In genomic region chr6:145784683-145785082, GRCh38 we compare ENCODE assay signal across 13 cellular contexts. TPM values are rescaled to one million over a fixed set of nuclear protein-coding genes. Genes with fewer than 3 reads are reported as not detected.
A peak's percentile ranks its signal among the peaks of the same experiment; 100 is the strongest.
DNase-seq lines count a peak whose midpoint lies in the region; ATAC-seq and TF ChIP-seq lines count a peak whose summit lies in the region.
"Had no signal": no experiment of that assay in that cellular context is flagged by ENCODE, and none has a peak within 500 bp of the region (broad histone marks: within the 10 kb centered on the region; RNA-seq: fewer than 3 reads in every experiment).

No MANE protein-coding gene starts in this region.

- peak overlapping the region; percentile 54 for H3K27ac ChIP-seq in psoas muscle

- ATAC-seq in HG02642 (IDR thresholded peaks at IDR 0.05; ENCODE audit: poor library complexity, unreplicated experiment) (peak; percentile 68), HG03432 (IDR thresholded peaks at IDR 0.05; ENCODE audit: unreplicated experiment) (peak; percentile 86), psoas muscle (peak; percentile 59 to 86 (median 80))
- ATAC-seq: natural killer cell treated with Interleukin-12 subunit alpha and Interleukin-12 subunit beta and Interleukin-15 and Interleukin-18, amount 100 ng/mL, for 72 hours had no signal

- DNase-seq in NOMO-1 treated with DMSO at 0.1 percent for 48 hours (lab: John Stamatoyannopoulos, UW; ENCODE audit: unreplicated experiment) (peak; percentile 3), NOMO-1 treated with dmso at 0.1 percent for 144 hours (lab: John Stamatoyannopoulos, UW; ENCODE audit: unreplicated experiment) (no peak), psoas muscle (peak; percentile 16 to 69), GOT3 (lab: John Stamatoyannopoulos, UW) (no peak), NAMALWA (ENCODE audit: low spot score) (no peak), SKM-1 treated with dmso at 0.1 percent for 144 hours (lab: John Stamatoyannopoulos, UW; ENCODE audit: unreplicated experiment) (no peak)
- DNase-seq: activated CD4-positive, alpha-beta T cell treated with anti-CD3 and anti-CD28 coated beads, Interleukin-2, amount 10 ng/mL, durations not matched to agents 24 days and 14 days; DMS79 treated with DMSO at 0.1 percent for 48 hours; NCI-H1105 treated with DMSO at 0.1 percent for 48 hours; NCI-H82 had no signal

- TF ChIP-seq CTCF in psoas muscle (IDR thresholded peaks at IDR 0.05): no peak

- no peaks in the 10 kb centered on the region for H3K9me3 ChIP-seq in psoas muscle

- no peak overlapping the region for H3K4me3 ChIP-seq in psoas muscle

- intact Hi-C loops in psoas muscle (cut with DNase I): loop anchor here in 1 of 2 donors (10.0 kb wide), 1 partner anchor 50 kb away; the partner anchor contains the start of gene EPM2A

- peaks cover 23% of the 10 kb centered on the region for H3K4me1 ChIP-seq in psoas muscle

- no peaks in the 10 kb centered on the region for H3K36me3 ChIP-seq in psoas muscle (ENCODE audit: insufficient read depth in 1 of 2, low read depth in 1 of 2)

- no peaks in the 10 kb centered on the region for H3K27me3 ChIP-seq in psoas muscle (ENCODE audit: insufficient read depth in 3 of 3, low read length in 2 of 3)

- 34 to 47% (median 35%) methylated on average over 1 of the region's 1 CpG for WGBS in psoas muscle, 3 donors

RNA-seq across cellular contexts. Expression of gene FBXO30, which starts 29.9 kb away (rescaled TPM):
- total RNA-seq in psoas muscle: 10 to 100 TPM; 11.3 to 75.4 (median 20.5) TPM
- polyA plus RNA-seq in psoas muscle: 10 to 100 TPM; 11.2 to 18.6 (median 13.5) TPM

RNA-seq across cellular contexts. Expression of gene EPM2A, which starts 49.4 kb away (rescaled TPM):
- 10 to 100 TPM; 55.4 to 73.7 (median 70.6) TPM for total RNA-seq in psoas muscle
- polyA plus RNA-seq in psoas muscle: 10 to 100 TPM; 30.1 to 88.4 (median 40.9) TPM

Comparison
In these comparisons a context has a peak if more than half of its experiments do, and no peak if none do; other contexts are left out.
1. DNase-seq: peak in NOMO-1 treated with DMSO at 0.1 percent for 48 hours (single experiment) and psoas muscle (2 of 2); none in NOMO-1 treated with dmso at 0.1 percent for 144 hours (single experiment), GOT3 (single experiment), NAMALWA (single experiment) and SKM-1 treated with dmso at 0.1 percent for 144 hours (single experiment).
2. Peak in every context shown above with its lines, with median percentiles within 50 percentile points of each other: ATAC-seq.